Comparison of ENCODE assay signal across 16 cellular contexts in the genomic region with DNA sequence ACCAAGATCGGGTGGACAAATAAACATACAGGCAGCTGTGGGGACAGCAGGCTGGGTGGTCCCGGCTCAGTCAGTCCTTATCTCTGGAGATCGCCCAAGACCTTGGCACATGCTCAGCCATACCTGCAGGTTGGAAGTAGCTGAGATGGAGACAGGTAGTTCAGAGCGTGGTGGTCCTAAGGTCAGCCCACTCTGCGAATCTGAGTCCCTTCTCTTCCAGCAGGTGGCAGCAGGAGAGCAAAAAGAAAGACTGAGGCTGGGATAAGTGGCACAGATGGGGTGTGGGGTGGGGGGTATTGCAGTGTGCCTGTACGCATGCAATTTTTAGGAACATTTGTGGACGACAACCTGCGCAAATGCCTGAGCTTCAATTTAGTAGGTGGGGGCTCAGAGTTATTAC.
A peak's percentile ranks its signal among the peaks of the same experiment; 100 is the strongest.
DNase-seq lines count a peak whose midpoint lies in the region; ATAC-seq and TF ChIP-seq lines count a peak whose summit lies in the region.
"Had no signal": no experiment of that assay in that cellular context is flagged by ENCODE, and none has a peak within 500 bp of the region (broad histone marks: within the 10 kb centered on the region; RNA-seq: fewer than 3 reads in every experiment).

No MANE protein-coding gene starts in this region.

- H3K27ac ChIP-seq in GM23338 (ENCODE audit: low read depth) (no peak overlapping the region), SJCRH30 (no peak overlapping the region)
- H3K27ac ChIP-seq: HL-60 had no signal

- peaks cover 13% of the 10 kb centered on the region; the same call in 1 of the 2 replicates for H3K9me2 ChIP-seq in GM23338 (ENCODE audit: insufficient read depth)

- H3K27ac Mint-ChIP-seq in GM23338, result no peak overlapping the region

- H2AFZ ChIP-seq in GM23338, result no peak overlapping the region

- ATAC-seq in GM23338 (peak; percentile 40), HG03521 (IDR thresholded peaks at IDR 0.05; ENCODE audit: unreplicated experiment) (no peak)

- no peak for DNase-seq in AG10803 (ENCODE audit: low read depth)
- peak; percentile 68 for DNase-seq in GM23338 (ENCODE audit: low spot score)
- DNase-seq in SJCRH30, result peak; percentile 21 to 45
- DNase-seq in fibroblast of the aortic adventitia (ENCODE audit: low read depth), result no peak
- no peak for DNase-seq in NCI-H2029 (lab: John Stamatoyannopoulos, UW)
- DNase-seq in SK-N-DZ (ENCODE audit: low spot score), result no peak
- DNase-seq in effector CD8-positive, alpha-beta T cell (lab: John Stamatoyannopoulos, UW), result no peak
- DNase-seq: anterior cingulate cortex; foreskin melanocyte; midbrain; NCI-H1930; SIG-M5; stimulated activated CD8-positive, alpha-beta memory T cell treated with anti-CD3 and anti-CD28 coated beads, Interleukin-4, amount 100 ng/mL, for 48 hours had no signal

- peaks cover 9% of the 10 kb centered on the region for H3K9me3 Mint-ChIP-seq in GM23338

- no peaks in the 10 kb centered on the region; the same call in 1 of the 2 replicates for H3K9me3 ChIP-seq in SJCRH30 (replicated peaks)
- H3K9me3 ChIP-seq: HAP-1 had no signal

- no peak overlapping the region for H3K4me3 Mint-ChIP-seq in GM23338

- H3K4me1 ChIP-seq in GM23338 (ENCODE audit: insufficient read depth) (peaks cover 19% of the 10 kb centered on the region), SJCRH30 (no peaks in the 10 kb centered on the region)
- H3K4me1 ChIP-seq: HAP-1 had no signal

- peaks cover 26% of the 10 kb centered on the region for H3K4me1 Mint-ChIP-seq in GM23338

- H3F3A ChIP-seq in GM23338 (replicated peaks; ENCODE audit: low read depth), result no peaks in the 10 kb centered on the region

- H3K27me3 ChIP-seq in GM23338 (ENCODE audit: insufficient read depth), result no peaks in the 10 kb centered on the region
- no peaks in the 10 kb centered on the region for H3K27me3 ChIP-seq in SJCRH30

- peaks cover 10% of the 10 kb centered on the region for H3K27me3 Mint-ChIP-seq in GM23338 (ENCODE audit: insufficient read depth, low read depth, poor library complexity)

- TF ChIP-seq CTCF in AG10803 (conservative IDR thresholded peaks at IDR 0.05; ENCODE audit: low read length) (peak; percentile 29), GM23338 (conservative IDR thresholded peaks at IDR 0.05; ENCODE audit: low read depth in 2 of 2) (peak; percentile 65 to 78), fibroblast of the aortic adventitia (IDR thresholded peaks at IDR 0.05; ENCODE audit: insufficient read depth, low read length) (peak; percentile 39)

- no peaks in the 10 kb centered on the region for H4K20me1 ChIP-seq in GM23338 (replicated peaks; ENCODE audit: insufficient read depth)

- no peaks in the 10 kb centered on the region; the same call in 1 of the 3 replicates for H3K36me3 Mint-ChIP-seq in GM23338 (ENCODE audit: low read depth)

- no peaks in the 10 kb centered on the region for H3K36me3 ChIP-seq in GM23338 (ENCODE audit: insufficient read depth)
- H3K36me3 ChIP-seq in SJCRH30, result no peaks in the 10 kb centered on the region
- H3K36me3 ChIP-seq: HAP-1 had no signal

- no peaks in the 10 kb centered on the region for H3K79me2 ChIP-seq in GM23338 (replicated peaks; ENCODE audit: insufficient read depth)

- no peak overlapping the region for H3K4me2 ChIP-seq in GM23338

- H3K4me3 ChIP-seq in AG10803 (ENCODE audit: low read length), result no peak overlapping the region
- no peak overlapping the region for H3K4me3 ChIP-seq in GM23338
- H3K4me3 ChIP-seq in SJCRH30, result no peak overlapping the region
- no peak overlapping the region for H3K4me3 ChIP-seq in fibroblast of the aortic adventitia (ENCODE audit: low read depth, low read length)
- H3K4me3 ChIP-seq: HAP-1 had no signal

TF ChIP-seq in GM23338, 12 proteins besides CTCF, POLR2A, EP300 and RAD21:
- TF ChIP-seq EZH2phosphoT487 (IDR thresholded peaks at IDR 0.05; ENCODE audit: unreplicated experiment) (no peak), JUNB (IDR thresholded peaks at IDR 0.05; ENCODE audit: unreplicated experiment) (no peak), POLR2AphosphoS5 (IDR thresholded peaks at IDR 0.05; ENCODE audit: low read depth) (no peak), ZNF331 (CRISPR knock-in tag; IDR thresholded peaks at IDR 0.05; ENCODE audit: low read depth) (no peak), EZH2 (IDR thresholded peaks at IDR 0.05; ENCODE audit: low read depth, unreplicated experiment) (no peak)
- TF ChIP-seq, protein P1, sequence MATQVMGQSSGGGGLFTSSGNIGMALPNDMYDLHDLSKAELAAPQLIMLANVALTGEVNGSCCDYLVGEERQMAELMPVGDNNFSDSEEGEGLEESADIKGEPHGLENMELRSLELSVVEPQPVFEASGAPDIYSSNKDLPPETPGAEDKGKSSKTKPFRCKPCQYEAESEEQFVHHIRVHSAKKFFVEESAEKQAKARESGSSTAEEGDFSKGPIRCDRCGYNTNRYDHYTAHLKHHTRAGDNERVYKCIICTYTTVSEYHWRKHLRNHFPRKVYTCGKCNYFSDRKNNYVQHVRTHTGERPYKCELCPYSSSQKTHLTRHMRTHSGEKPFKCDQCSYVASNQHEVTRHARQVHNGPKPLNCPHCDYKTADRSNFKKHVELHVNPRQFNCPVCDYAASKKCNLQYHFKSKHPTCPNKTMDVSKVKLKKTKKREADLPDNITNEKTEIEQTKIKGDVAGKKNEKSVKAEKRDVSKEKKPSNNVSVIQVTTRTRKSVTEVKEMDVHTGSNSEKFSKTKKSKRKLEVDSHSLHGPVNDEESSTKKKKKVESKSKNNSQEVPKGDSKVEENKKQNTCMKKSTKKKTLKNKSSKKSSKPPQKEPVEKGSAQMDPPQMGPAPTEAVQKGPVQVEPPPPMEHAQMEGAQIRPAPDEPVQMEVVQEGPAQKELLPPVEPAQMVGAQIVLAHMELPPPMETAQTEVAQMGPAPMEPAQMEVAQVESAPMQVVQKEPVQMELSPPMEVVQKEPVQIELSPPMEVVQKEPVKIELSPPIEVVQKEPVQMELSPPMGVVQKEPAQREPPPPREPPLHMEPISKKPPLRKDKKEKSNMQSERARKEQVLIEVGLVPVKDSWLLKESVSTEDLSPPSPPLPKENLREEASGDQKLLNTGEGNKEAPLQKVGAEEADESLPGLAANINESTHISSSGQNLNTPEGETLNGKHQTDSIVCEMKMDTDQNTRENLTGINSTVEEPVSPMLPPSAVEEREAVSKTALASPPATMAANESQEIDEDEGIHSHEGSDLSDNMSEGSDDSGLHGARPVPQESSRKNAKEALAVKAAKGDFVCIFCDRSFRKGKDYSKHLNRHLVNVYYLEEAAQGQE (IDR thresholded peaks at IDR 0.05; ENCODE audit: unreplicated experiment), result no peak
- TF ChIP-seq, protein P2, sequence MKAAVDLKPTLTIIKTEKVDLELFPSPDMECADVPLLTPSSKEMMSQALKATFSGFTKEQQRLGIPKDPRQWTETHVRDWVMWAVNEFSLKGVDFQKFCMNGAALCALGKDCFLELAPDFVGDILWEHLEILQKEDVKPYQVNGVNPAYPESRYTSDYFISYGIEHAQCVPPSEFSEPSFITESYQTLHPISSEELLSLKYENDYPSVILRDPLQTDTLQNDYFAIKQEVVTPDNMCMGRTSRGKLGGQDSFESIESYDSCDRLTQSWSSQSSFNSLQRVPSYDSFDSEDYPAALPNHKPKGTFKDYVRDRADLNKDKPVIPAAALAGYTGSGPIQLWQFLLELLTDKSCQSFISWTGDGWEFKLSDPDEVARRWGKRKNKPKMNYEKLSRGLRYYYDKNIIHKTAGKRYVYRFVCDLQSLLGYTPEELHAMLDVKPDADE (IDR thresholded peaks at IDR 0.05), result no peak

Comparison
In these comparisons a context has a peak if more than half of its experiments do, and no peak if none do; other contexts are left out.
1. DNase-seq: peak in GM23338 (single experiment) and SJCRH30 (2 of 2); none in AG10803 (single experiment), fibroblast of the aortic adventitia (single experiment), NCI-H2029 (single experiment), SK-N-DZ (single experiment) and effector CD8-positive, alpha-beta T cell (single experiment).
2. Peak in every context shown above with its lines, with median percentiles within 50 percentile points of each other: CTCF ChIP-seq.